Comparison of ENCODE assay signal across 1 cellular context in the genomic region with DNA sequence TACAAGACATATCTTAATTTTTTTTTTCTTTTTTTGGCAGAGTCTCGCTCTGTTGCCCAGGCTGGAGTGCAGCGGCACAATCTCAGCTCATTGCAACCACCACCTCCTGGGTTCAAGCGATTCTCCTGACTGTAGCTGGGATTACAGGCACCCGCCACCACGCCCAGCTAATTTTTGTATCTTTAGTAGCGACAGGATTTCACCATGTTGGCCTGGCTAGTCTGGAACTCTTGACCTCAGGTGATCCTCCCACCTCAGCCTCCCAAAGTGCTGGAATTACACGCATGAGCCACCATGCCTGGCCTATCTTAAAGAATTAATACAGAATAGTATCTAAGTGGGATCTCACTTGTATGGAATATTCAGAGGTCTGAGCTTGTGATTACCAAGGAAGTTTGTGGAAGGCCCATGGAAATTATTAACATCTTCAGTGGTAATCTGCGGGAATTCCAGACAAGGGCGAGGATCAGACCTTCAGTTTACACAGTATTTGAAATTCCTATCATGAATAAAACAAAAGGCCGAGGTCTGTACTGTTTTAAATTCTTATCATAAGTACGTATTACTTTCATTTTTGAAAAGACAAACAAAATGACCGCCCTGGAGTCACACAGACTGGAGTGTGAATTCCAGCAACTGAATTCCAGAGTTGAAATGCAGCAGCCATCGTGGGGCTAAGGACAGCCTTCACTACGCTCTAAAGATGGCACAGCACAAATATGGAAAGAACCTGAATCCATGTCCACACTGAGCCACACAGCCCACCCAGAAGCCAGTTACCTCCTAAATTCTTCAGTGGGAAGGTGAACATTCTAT.
TF ChIP-seq lines count a peak whose summit lies in the region.

No MANE protein-coding gene starts in this region.

TF ChIP-seq in A549, 52 proteins besides CTCF, POLR2A, EP300 and RAD21 (continued from another document):
- TF ChIP-seq, protein P1, sequence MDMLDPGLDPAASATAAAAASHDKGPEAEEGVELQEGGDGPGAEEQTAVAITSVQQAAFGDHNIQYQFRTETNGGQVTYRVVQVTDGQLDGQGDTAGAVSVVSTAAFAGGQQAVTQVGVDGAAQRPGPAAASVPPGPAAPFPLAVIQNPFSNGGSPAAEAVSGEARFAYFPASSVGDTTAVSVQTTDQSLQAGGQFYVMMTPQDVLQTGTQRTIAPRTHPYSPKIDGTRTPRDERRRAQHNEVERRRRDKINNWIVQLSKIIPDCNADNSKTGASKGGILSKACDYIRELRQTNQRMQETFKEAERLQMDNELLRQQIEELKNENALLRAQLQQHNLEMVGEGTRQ (IDR thresholded peaks at IDR 0.05): no peak; the same call in 1 of the 2 replicates
- TF ChIP-seq CBX8 (IDR thresholded peaks at IDR 0.05): no peak
